In genomic region chr21:43975469-43976098, GRCh38 we compare ENCODE assay signal across 8 cellular contexts. TPM values are rescaled to one million over a fixed set of nuclear protein-coding genes. Genes with fewer than 3 reads are reported as not detected.
DNase-seq lines count a peak whose midpoint lies in the region; ATAC-seq and TF ChIP-seq lines count a peak whose summit lies in the region.

No MANE protein-coding gene starts in this region.

- no peaks in the 10 kb centered on the region for H3K27me3 ChIP-seq in CD4-positive, alpha-beta memory T cell (ENCODE audit: insufficient read depth, low read length)

- CTCF ChIA-PET in CD4-positive, alpha-beta memory T cell (lab: Charles Lee; ENCODE audit: partially characterized antibody) = interaction anchor here (0.6 to 4.2 kb wide), 16 partner anchors 9 to 1459 kb away, joined by 3 to 68 read pairs (median 4); partner anchors contain the start of gene RRP1
- CTCF ChIA-PET in activated CD4-positive, alpha-beta memory T cell treated with anti-CD3 and anti-CD28 coated beads, Interleukin-2, amount 10 ng/mL, durations not matched to agents 7 days and 5 days (lab: Charles Lee) = interaction anchor here (0.7 to 2.4 kb wide), 12 partner anchors 10 to 247 kb away, joined by 3 to 13 read pairs (median 4); no protein-coding TSS in a partner anchor

- no peaks in the 10 kb centered on the region for H3K9me3 ChIP-seq in CD4-positive, alpha-beta memory T cell (ENCODE audit: control insufficient read depth in 1 of 2, low read length in 2 of 2)

- H3K27ac Mint-ChIP-seq in CD4-positive, alpha-beta memory T cell = peak overlapping the region in 5 of 7 donors; percentile 0 to 97 (median 63)
- H3K27ac Mint-ChIP-seq in activated CD4-positive, alpha-beta memory T cell treated with anti-CD3 and anti-CD28 coated beads, Interleukin-2, amount 10 ng/mL, durations not matched to agents 7 days and 5 days = no peak overlapping the region

- no peak for ATAC-seq in HG02840 (IDR thresholded peaks at IDR 0.05; ENCODE audit: low FRiP score, unreplicated experiment)

- H3K36me3 ChIP-seq in CD4-positive, alpha-beta memory T cell (ENCODE audit: insufficient read depth, low read length) = peaks cover 24% of the 10 kb centered on the region

- peaks cover 3% of the 10 kb centered on the region for H3K4me1 ChIP-seq in CD4-positive, alpha-beta memory T cell (ENCODE audit: insufficient read depth, low read length)

- peak; percentile 73 to 83 (median 77) for DNase-seq in CD4-positive, alpha-beta memory T cell
- DNase-seq in HFF-Myc (ENCODE audit: extremely low read depth, low read depth) = peak; percentile 19
- DNase-seq in NCI-H460 (ENCODE audit: extremely low read depth, low read depth) = peak; percentile 34
- DNase-seq in activated CD4-positive, alpha-beta memory T cell treated with anti-CD3 and anti-CD28 coated beads, Interleukin-2, amount 10 ng/mL, durations not matched to agents 7 days and 5 days = peak; percentile 84
- peak; percentile 73 for DNase-seq in effector CD8-positive, alpha-beta T cell (lab: John Stamatoyannopoulos, UW)
- peak; percentile 72 for DNase-seq in medulla oblongata (ENCODE audit: extremely low spot score)
- peak; percentile 56 for DNase-seq in stimulated activated CD8-positive, alpha-beta memory T cell treated with anti-CD3 and anti-CD28 coated beads, Interleukin-15, amount 100 ng/mL, for 24 hours (ENCODE audit: low read depth)

- H3K4me1 Mint-ChIP-seq in CD4-positive, alpha-beta memory T cell = peaks cover 11 to 18% (median 13%) of the 10 kb centered on the region in 4 donors
- peaks cover 16% of the 10 kb centered on the region for H3K4me1 Mint-ChIP-seq in activated CD4-positive, alpha-beta memory T cell treated with anti-CD3 and anti-CD28 coated beads, Interleukin-2, amount 10 ng/mL, durations not matched to agents 7 days and 5 days

- intact Hi-C loops in CD4-positive, alpha-beta memory T cell (cut with micrococcal nuclease) = loop anchor here (1.0 kb wide), 1 partner anchor 36 kb away; no protein-coding TSS in a partner anchor

- H3K9me3 Mint-ChIP-seq in CD4-positive, alpha-beta memory T cell = peaks cover 0 to 2% (median 0%) of the 10 kb centered on the region in 8 donors
- H3K9me3 Mint-ChIP-seq in activated CD4-positive, alpha-beta memory T cell treated with anti-CD3 and anti-CD28 coated beads, Interleukin-2, amount 10 ng/mL, durations not matched to agents 7 days and 5 days = no peaks in the 10 kb centered on the region

- no peak overlapping the region for H3K4me3 ChIP-seq in CD4-positive, alpha-beta memory T cell (ENCODE audit: low read length in 2 of 2)
- no peak overlapping the region for H3K4me3 ChIP-seq in HFF-Myc (replicated peaks; ENCODE audit: low read depth, low read length)

- H3K36me3 Mint-ChIP-seq in CD4-positive, alpha-beta memory T cell = peaks cover 0 to 33% of the 10 kb centered on the region in 2 donors
- H3K36me3 Mint-ChIP-seq in activated CD4-positive, alpha-beta memory T cell treated with anti-CD3 and anti-CD28 coated beads, Interleukin-2, amount 10 ng/mL, durations not matched to agents 7 days and 5 days (ENCODE audit: low read depth) = peaks cover 35% of the 10 kb centered on the region

- POLR2A ChIA-PET in CD4-positive, alpha-beta memory T cell (lab: Charles Lee; ENCODE audit: partially characterized antibody) = no interaction called here
- POLR2A ChIA-PET in activated CD4-positive, alpha-beta memory T cell treated with anti-CD3 and anti-CD28 coated beads, Interleukin-2, amount 10 ng/mL, durations not matched to agents 7 days and 5 days (lab: Charles Lee) = interaction anchor here (0.7 to 0.8 kb wide), 2 partner anchors 49 to 311 kb away, joined by 3 read pairs; no protein-coding TSS in a partner anchor

- H3K4me3 Mint-ChIP-seq in CD4-positive, alpha-beta memory T cell = no peak overlapping the region
- no peak overlapping the region for H3K4me3 Mint-ChIP-seq in activated CD4-positive, alpha-beta memory T cell treated with anti-CD3 and anti-CD28 coated beads, Interleukin-2, amount 10 ng/mL, durations not matched to agents 7 days and 5 days

- H3K27me3 Mint-ChIP-seq in CD4-positive, alpha-beta memory T cell = no peaks in the 10 kb centered on the region
- H3K27me3 Mint-ChIP-seq in activated CD4-positive, alpha-beta memory T cell treated with anti-CD3 and anti-CD28 coated beads, Interleukin-2, amount 10 ng/mL, durations not matched to agents 7 days and 5 days = no peaks in the 10 kb centered on the region

- TF ChIP-seq CTCF in HFF-Myc (IDR thresholded peaks at IDR 0.05; ENCODE audit: low read depth, low read length, missing control alignments) = peak; percentile 94

- H3K27ac ChIP-seq in CD4-positive, alpha-beta memory T cell (ENCODE audit: low read depth, low read length) = no peak overlapping the region

RNA-seq across cellular contexts. Expression of gene TRAPPC10, which starts 36.5 kb away (rescaled TPM):
- total RNA-seq in CD4-positive, alpha-beta memory T cell = 10 to 100 TPM; 94.2 to 95.5 TPM
- 10 to 100 TPM; 17.7 to 40.2 TPM for polyA plus RNA-seq in CD4-positive, alpha-beta memory T cell
- total RNA-seq in NCI-H460 (2014; rRNA removed; shearing (Covaris generic)) = 17.4 and 18.7 TPM in 2 replicates
- polyA plus RNA-seq in NCI-H460 (2014; cell fraction: nucleus; rRNA removed) = 10.9 and 18.1 TPM in 2 replicates
- 10 to 100 TPM; 76.0 to 76.5 TPM for total RNA-seq in activated CD4-positive, alpha-beta memory T cell treated with anti-CD3 and anti-CD28 coated beads, Interleukin-2, amount 10 ng/mL, durations not matched to agents 7 days and 5 days

Comparison
In these comparisons a context has a peak if more than half of its experiments do, and no peak if none do; other contexts are left out.
1. DNase-seq: peak in every context shown above with its lines; median percentile 84 in activated CD4-positive, alpha-beta memory T cell treated with anti-CD3 and anti-CD28 coated beads, Interleukin-2, amount 10 ng/mL, durations not matched to agents 7 days and 5 days; 77 in CD4-positive, alpha-beta memory T cell; 73 in effector CD8-positive, alpha-beta T cell; 72 in medulla oblongata; 56 in stimulated activated CD8-positive, alpha-beta memory T cell treated with anti-CD3 and anti-CD28 coated beads, Interleukin-15, amount 100 ng/mL, for 24 hours; 34 in NCI-H460; 19 in HFF-Myc.